8 cellular contexts compared by ENCODE assay signal in the genomic region with DNA sequence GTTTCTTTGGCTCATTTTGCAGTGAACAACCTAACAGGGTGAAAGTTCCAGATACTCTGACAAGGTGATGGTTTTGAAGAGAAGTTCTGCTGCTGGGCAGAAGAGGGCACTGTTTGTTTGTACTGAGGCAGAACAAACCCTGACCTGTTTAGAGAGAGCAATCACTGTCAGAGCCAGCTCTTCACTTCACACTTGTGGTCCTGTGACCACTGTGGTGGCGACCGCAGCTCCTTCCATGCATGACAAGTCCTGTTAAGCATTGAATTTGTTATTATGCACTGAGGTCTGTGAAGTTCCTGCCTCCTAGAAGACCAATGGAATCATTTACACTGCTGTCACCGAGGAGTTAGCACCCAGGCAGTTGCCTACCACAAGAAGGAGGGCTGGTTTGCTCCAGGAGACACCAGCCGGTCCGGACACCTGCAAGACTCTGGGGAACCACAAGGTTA.
DNase-seq lines count a peak whose midpoint lies in the region; ATAC-seq, FAIRE-seq and TF ChIP-seq lines count a peak whose summit lies in the region.

No MANE protein-coding gene starts in this region.

- no peak overlapping the region for H3K23ac ChIP-seq in trophoblast cell (ENCODE audit: low read length)

- H3K27ac ChIP-seq in trophoblast cell (ENCODE audit: low read depth, low read length) (no peak overlapping the region), transverse colon (no peak overlapping the region)

- H3K36me3 ChIP-seq in trophoblast cell (ENCODE audit: control insufficient read depth in 1 of 2, insufficient read depth in 2 of 2, low read length in 2 of 2), result no peaks in the 10 kb centered on the region
- H3K36me3 ChIP-seq in transverse colon, result no peaks in the 10 kb centered on the region

- no peak overlapping the region for H2BK5ac ChIP-seq in trophoblast cell (ENCODE audit: low read depth, low read length, poor library complexity)

- H2BK12ac ChIP-seq in trophoblast cell (ENCODE audit: low read length), result no peak overlapping the region

- in situ Hi-C loops in transverse colon (cut with MboI; ENCODE audit: low pct_ligation_motif_present in 1 of 4, low pct_unique_long_range_greater_than_20kb in 1 of 4, low sequenced_read_pairs in 3 of 4), result no loop called here

- no peak overlapping the region for H3K9ac ChIP-seq in trophoblast cell (ENCODE audit: low read length)

- DNase-seq in Daoy (ENCODE audit: low read depth) (peak; percentile 69), HuH-7.5 (ENCODE audit: low spot score) (peak; percentile 6), RPMI7951 (ENCODE audit: low read depth) (peak; percentile 51), frontal cortex (ENCODE audit: low spot score in 2 of 2) (peak; percentile 9 to 44), trophoblast cell (peak; percentile 13 to 58), transverse colon (peak; percentile 51)
- DNase-seq in activated T-helper 9 cell treated with anti-CD3 and anti-CD28 coated beads, Interleukin-2, amount 50 U/mL, for 16 hours (ENCODE audit: low read depth), result peak; percentile 22

- H3K14ac ChIP-seq in trophoblast cell (ENCODE audit: low read length), result no peak overlapping the region

- no peak for TF ChIP-seq POLR2A in transverse colon (IDR thresholded peaks at IDR 0.05)

- peak; percentile 99 for ATAC-seq in GM21576 (IDR thresholded peaks at IDR 0.05; ENCODE audit: unreplicated experiment)

- H3K4me2 ChIP-seq in trophoblast cell (ENCODE audit: low read length), result no peak overlapping the region

- TF ChIP-seq CTCF in transverse colon (IDR thresholded peaks at IDR 0.05), result peak; percentile 57 to 70 (median 66)

- H2BK120ac ChIP-seq in trophoblast cell (ENCODE audit: insufficient read depth, low read length, poor library complexity), result no peak overlapping the region

- no peak overlapping the region for H4K12ac ChIP-seq in trophoblast cell (ENCODE audit: low read depth, low read length)

- no peaks in the 10 kb centered on the region for H3K79me1 ChIP-seq in trophoblast cell (ENCODE audit: low read length)

- intact Hi-C loops in transverse colon (cut with DNase I; ENCODE audit: low total_unique reads), result no loop called here

- no CpG with 5 or more reads among the region's 5 CpGs for WGBS in trophoblast cell (ENCODE audit: extremely low coverage, insufficient coverage, insufficient read length)
- WGBS in transverse colon (ENCODE audit: low coverage in 1 of 2), 2 donors, result 26% methylated on average over 5 of the region's 5 CpGs; no CpG with 5 or more reads in 1 of the 2 donors

- no peak overlapping the region for H4K91ac ChIP-seq in trophoblast cell (ENCODE audit: low read depth, low read length)

- no peak overlapping the region for H4K8ac ChIP-seq in trophoblast cell (ENCODE audit: low read depth, low read length)

- no peaks in the 10 kb centered on the region for H3K27me3 ChIP-seq in trophoblast cell (ENCODE audit: insufficient read depth, low read length)
- no peaks in the 10 kb centered on the region for H3K27me3 ChIP-seq in transverse colon

- no peaks in the 10 kb centered on the region for H3K79me2 ChIP-seq in trophoblast cell (ENCODE audit: control insufficient read depth, insufficient read depth, low read length, poor library complexity)

- no peak overlapping the region for H3K18ac ChIP-seq in trophoblast cell (ENCODE audit: low read length)

- H3K4ac ChIP-seq in trophoblast cell (ENCODE audit: low read depth, low read length), result no peak overlapping the region

- H3K4me1 ChIP-seq in trophoblast cell (ENCODE audit: control insufficient read depth in 1 of 2, insufficient read depth in 2 of 2, low read length in 2 of 2), result no peaks in the 10 kb centered on the region
- H3K4me1 ChIP-seq in transverse colon, result no peaks in the 10 kb centered on the region

- H3K4me3 ChIP-seq in trophoblast cell (ENCODE audit: low read depth, low read length) (no peak overlapping the region), transverse colon (no peak overlapping the region)

- no peak for FAIRE-seq in frontal cortex (lab: Jason Lieb, UNC)

- no peak overlapping the region for H2AFZ ChIP-seq in trophoblast cell (ENCODE audit: insufficient read depth, low read length, poor library complexity)

- TF ChIP-seq EP300 in transverse colon (IDR thresholded peaks at IDR 0.05; ENCODE audit: low read depth), result no peak

- H3K9me3 ChIP-seq in trophoblast cell (ENCODE audit: insufficient read depth, low read depth, low read length) (no peaks in the 10 kb centered on the region), transverse colon (no peaks in the 10 kb centered on the region)

- H2AK5ac ChIP-seq in trophoblast cell (ENCODE audit: low read length), result no peak overlapping the region

Comparison
In these comparisons a context has a peak if more than half of its experiments do, and no peak if none do; other contexts are left out.
1. DNase-seq: peak in every context shown above with its lines; median percentile 69 in Daoy; 51 in RPMI7951; 51 in transverse colon; 36 in trophoblast cell; 26 in frontal cortex; 22 in activated T-helper 9 cell treated with anti-CD3 and anti-CD28 coated beads, Interleukin-2, amount 50 U/mL, for 16 hours; 6 in HuH-7.5.